In the genomic region with DNA sequence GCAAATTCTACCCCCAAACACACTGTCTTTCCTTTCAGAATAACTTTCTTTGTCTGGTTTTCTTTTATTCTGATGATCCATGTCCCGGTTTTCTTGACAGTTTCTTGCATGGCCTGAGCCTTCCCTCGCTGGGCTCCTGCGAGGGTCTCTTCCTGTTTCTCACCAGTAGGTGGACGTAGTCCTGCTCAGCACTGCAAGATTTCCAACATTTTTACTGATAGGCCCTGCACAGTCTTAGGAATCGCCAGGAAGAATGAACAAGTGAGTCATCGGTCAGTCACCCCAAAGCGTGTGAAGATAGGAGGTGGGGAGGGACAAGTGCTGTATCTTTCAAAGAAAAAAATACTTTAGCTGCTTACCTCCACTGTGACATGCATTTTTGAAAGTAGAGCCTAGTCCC, we compare ENCODE assay signal across 12 cellular contexts. TPM values are rescaled to one million over a fixed set of nuclear protein-coding genes. Genes with fewer than 3 reads are reported as not detected.
DNase-seq lines count a peak whose midpoint lies in the region; ATAC-seq, FAIRE-seq and TF ChIP-seq lines count a peak whose summit lies in the region.
"Had no signal": no experiment of that assay in that cellular context is flagged by ENCODE, and none has a peak within 500 bp of the region (broad histone marks: within the 10 kb centered on the region; RNA-seq: fewer than 3 reads in every experiment).

No MANE protein-coding gene starts in this region.

- H3K4me2 ChIP-seq in HepG2 (ENCODE audit: low read depth, low read length) = no peak overlapping the region
- no peak overlapping the region for H3K4me2 ChIP-seq in hepatocyte

- H4K20me1 ChIP-seq in HepG2 (ENCODE audit: insufficient read depth, low read length) (no peaks in the 10 kb centered on the region), hepatocyte (ENCODE audit: insufficient read depth, poor library complexity, severe bottlenecking) (no peaks in the 10 kb centered on the region)

- H3K4me3 Mint-ChIP-seq in naive thymus-derived CD8-positive, alpha-beta T cell = no peak overlapping the region
- H3K4me3 Mint-ChIP-seq: activated CD4-positive, alpha-beta memory T cell treated with anti-CD3 and anti-CD28 coated beads for 36 hours had no signal

- TF ChIP-seq CTCF in HepG2 (CRISPR knock-in tag; IDR thresholded peaks at IDR 0.05) (no peak), right lobe of liver (IDR thresholded peaks at IDR 0.05) (no peak), hepatocyte (IDR thresholded peaks at IDR 0.05; ENCODE audit: poor library complexity) (peak; percentile 53), GM10248 (IDR thresholded peaks at IDR 0.05; ENCODE audit: control extremely low read depth, extremely low read depth, low read depth, missing control alignments) (no peak)

- WGBS in HepG2 (ENCODE audit: low lambda C conversion rate) = 16% methylated on average over 7 of the region's 7 CpGs
- WGBS in right lobe of liver (ENCODE audit: insufficient coverage, low coverage, low lambda C conversion rate, missing lambda C conversion rate) = 61% methylated on average over 7 of the region's 7 CpGs
- WGBS in hepatocyte (ENCODE audit: low lambda C conversion rate, missing lambda C conversion rate) = 13% methylated on average over 7 of the region's 7 CpGs

- H3K4me1 ChIP-seq in HepG2 (ENCODE audit: insufficient read depth, low read length) = no peaks in the 10 kb centered on the region
- no peaks in the 10 kb centered on the region for H3K4me1 ChIP-seq in right lobe of liver
- H3K4me1 ChIP-seq in hepatocyte (ENCODE audit: insufficient read depth) = no peaks in the 10 kb centered on the region
- H3K4me1 ChIP-seq: right atrium auricular region had no signal

- no peak overlapping the region for H3K9ac ChIP-seq in HepG2 (ENCODE audit: insufficient read depth, low read depth, low read length)

- intact Hi-C loops in HepG2 (cut with micrococcal nuclease; ENCODE audit: unreplicated experiment) (no loop called here), right lobe of liver (cut with DNase I) (no loop called here)

- no TSS peak for BruUV-seq in HepG2 (replicated peaks; lab: Mats Ljungman, UMichigan)

- FAIRE-seq in HepG2 (lab: Jason Lieb, UNC) = no peak

- TF ChIP-seq POLR2A in HepG2 (IDR thresholded peaks at IDR 0.05; ENCODE audit: insufficient read depth in 1 of 2, low read depth in 2 of 2, low read length in 2 of 2) = no peak
- TF ChIP-seq POLR2A in right lobe of liver (IDR thresholded peaks at IDR 0.05) = no peak

- TF ChIP-seq EP300 in HepG2 (IDR thresholded peaks at IDR 0.05; ENCODE audit: low read depth in 2 of 2, low read length in 2 of 2) (no peak), HepG2 (CRISPR knock-in tag; IDR thresholded peaks at IDR 0.05; ENCODE audit: borderline replicate concordance) (no peak)

- no peaks in the 10 kb centered on the region for H3K9me3 ChIP-seq in HepG2 (ENCODE audit: low read length)
- no peaks in the 10 kb centered on the region for H3K9me3 ChIP-seq in right lobe of liver
- no peaks in the 10 kb centered on the region for H3K9me3 ChIP-seq in hepatocyte (ENCODE audit: low read depth)
- H3K9me3 ChIP-seq: right atrium auricular region had no signal

- H3K4me3 ChIP-seq in HepG2 (replicated peaks in 1 of 3; ENCODE audit: insufficient read depth in 1 of 3, low read depth in 2 of 3, low read length in 3 of 3) (no peak overlapping the region), right lobe of liver (no peak overlapping the region), hepatocyte (no peak overlapping the region)
- H3K4me3 ChIP-seq: right atrium auricular region had no signal

- peak; percentile 71 for ATAC-seq in HepG2
- ATAC-seq in right lobe of liver = no peak
- ATAC-seq in naive thymus-derived CD8-positive, alpha-beta T cell = no peak

- H3K9me3 Mint-ChIP-seq in naive thymus-derived CD8-positive, alpha-beta T cell = peaks cover 0 to 2% (median 0%) of the 10 kb centered on the region in 9 donors
- H3K9me3 Mint-ChIP-seq: activated CD4-positive, alpha-beta memory T cell treated with anti-CD3 and anti-CD28 coated beads for 36 hours had no signal

- H3K27ac ChIP-seq in HepG2 (ENCODE audit: extremely low read length, insufficient read depth, low read length) = no peak overlapping the region
- H3K27ac ChIP-seq in right lobe of liver = no peak overlapping the region
- no peak overlapping the region for H3K27ac ChIP-seq in hepatocyte
- H3K27ac ChIP-seq: right atrium auricular region had no signal

- H3K79me2 ChIP-seq in HepG2 (ENCODE audit: insufficient read depth, low read length) (no peaks in the 10 kb centered on the region), hepatocyte (no peaks in the 10 kb centered on the region)

- H3K36me3 ChIP-seq in HepG2 (replicated peaks in 1 of 2; ENCODE audit: control insufficient read depth in 1 of 2, insufficient read depth in 2 of 2, low read length in 2 of 2) (no peaks in the 10 kb centered on the region), right lobe of liver (no peaks in the 10 kb centered on the region), hepatocyte (replicated peaks; ENCODE audit: insufficient read depth, low read depth) (no peaks in the 10 kb centered on the region)
- H3K36me3 ChIP-seq: right atrium auricular region had no signal

- H3K36me3 Mint-ChIP-seq in naive thymus-derived CD8-positive, alpha-beta T cell = no peaks in the 10 kb centered on the region
- H3K36me3 Mint-ChIP-seq: activated CD4-positive, alpha-beta memory T cell treated with anti-CD3 and anti-CD28 coated beads for 36 hours; CD14-positive monocyte had no signal

- H3K4me1 Mint-ChIP-seq in naive thymus-derived CD8-positive, alpha-beta T cell = no peaks in the 10 kb centered on the region
- H3K4me1 Mint-ChIP-seq: CD14-positive monocyte had no signal

- H3K27me3 ChIP-seq in HepG2 (ENCODE audit: control insufficient read depth in 1 of 2, insufficient read depth in 2 of 2, low read length in 2 of 2) (peaks cover 2 to 7% of the 10 kb centered on the region in 2 experiments; a peak in 3 of 5 replicates), right lobe of liver (no peaks in the 10 kb centered on the region), hepatocyte (peaks cover 29% of the 10 kb centered on the region)
- H3K27me3 ChIP-seq: right atrium auricular region had no signal

- H3K27me3 Mint-ChIP-seq in naive thymus-derived CD8-positive, alpha-beta T cell = peaks cover 4 to 50% (median 14%) of the 10 kb centered on the region in 5 donors

- H2AFZ ChIP-seq in HepG2 (ENCODE audit: low read length) = no peak overlapping the region
- no peak overlapping the region for H2AFZ ChIP-seq in hepatocyte

- H3K9me2 ChIP-seq in hepatocyte (replicated peaks; ENCODE audit: insufficient read depth) = no peaks in the 10 kb centered on the region

- POLR2A ChIA-PET in HepG2 (lab: Yijun Ruan, JAX) = no interaction called here
- POLR2A ChIA-PET in GM10248 (lab: Yijun Ruan, JAX) = no interaction called here
- POLR2A ChIA-PET in naive thymus-derived CD8-positive, alpha-beta T cell (lab: Charles Lee) = no interaction called here

- CTCF ChIA-PET in HepG2 (lab: Yijun Ruan, JAX; ENCODE audit: low intra/inter-chr PET ratio, low total read pairs) = no interaction called here
- CTCF ChIA-PET in GM10248 (lab: Yijun Ruan, JAX) = interaction anchor here (1.2 kb wide), 1 partner anchor 27 kb away, joined by 3 read pairs; no protein-coding TSS in a partner anchor

- in situ Hi-C loops in HepG2 (cut with HindIII; ENCODE audit: extremely low pct_ligation_motif_present, low pct_unique_long_range_greater_than_20kb) = no loop called here

- no peak overlapping the region for H3K27ac Mint-ChIP-seq in naive thymus-derived CD8-positive, alpha-beta T cell
- H3K27ac Mint-ChIP-seq: activated CD4-positive, alpha-beta memory T cell treated with anti-CD3 and anti-CD28 coated beads for 36 hours; CD14-positive monocyte had no signal

- DNase-seq in HepG2 (ENCODE audit: low spot score) = no peak
- DNase-seq in right lobe of liver = no peak
- peak; percentile 52 for DNase-seq in SW480 (ENCODE audit: low spot score)
- peak; percentile 68 for DNase-seq in hepatocyte (ENCODE audit: low spot score)
- no peak for DNase-seq in GM10248 (ENCODE audit: extremely low spot score)
- DNase-seq in naive thymus-derived CD8-positive, alpha-beta T cell = no peak
- DNase-seq in pons (ENCODE audit: low spot score) = no peak
- DNase-seq in ureter (ENCODE audit: low spot score) = no peak
- DNase-seq: activated CD4-positive, alpha-beta memory T cell treated with anti-CD3 and anti-CD28 coated beads for 36 hours; stimulated activated CD8-positive, alpha-beta memory T cell treated with anti-CD3 and anti-CD28 coated beads, Interleukin-4, amount 100 ng/mL, for 48 hours had no signal

- TF ChIP-seq RAD21 in HepG2 (CRISPR knock-in tag; IDR thresholded peaks at IDR 0.05) = no peak

TF ChIP-seq in HepG2, 621 proteins besides CTCF, POLR2A, EP300 and RAD21 (continues in another document):
- TF ChIP-seq SATB2 (CRISPR knock-in tag; IDR thresholded peaks at IDR 0.05) (no peak), TCF7 (IDR thresholded peaks at IDR 0.05; ENCODE audit: low read depth) (no peak)

RNA-seq across cellular contexts. Expression of a gene that starts 16.9 kb away (rescaled TPM):
- total RNA-seq in HepG2 (2016; rRNA removed; fragmentation: Illumina TruSeq; extraction: Trizol) = not detected in 2 replicates
- not detected in 2 replicates for total RNA-seq in HepG2 (2016; cell fraction: cytosol; rRNA removed; fragmentation: Illumina TruSeq; extraction: Trizol; ENCODE audit: low read depth)
- total RNA-seq in HepG2 (2016; cell fraction: insoluble cytoplasmic fraction; rRNA removed; fragmentation: Illumina TruSeq; extraction: Trizol) = not detected in 2 replicates
- not detected in 2 replicates for total RNA-seq in HepG2 (2016; cell fraction: membrane; rRNA removed; fragmentation: Illumina TruSeq; extraction: Trizol)
- total RNA-seq in HepG2 (2016; cell fraction: nucleus; rRNA removed; fragmentation: Illumina TruSeq; extraction: Trizol) = not detected in 2 replicates
- polyA plus RNA-seq in HepG2 (2011; rRNA removed) = not detected in 2 replicates
- polyA plus RNA-seq in HepG2 (2011; cell fraction: cytosol; rRNA removed) = not detected in 2 replicates
- polyA plus RNA-seq in HepG2 (2011; cell fraction: nucleus; rRNA removed) = not detected in 2 replicates
- 0.63 and 1.2 TPM in 2 replicates for polyA plus RNA-seq in HepG2 (2012)
- not detected in 2 replicates for polyA plus RNA-seq in HepG2 (2016; cell fraction: cytosol; fragmentation: Illumina TruSeq; extraction: Trizol; ENCODE audit: low read depth)
- polyA plus RNA-seq in HepG2 (2016; cell fraction: insoluble cytoplasmic fraction; fragmentation: Illumina TruSeq; extraction: Trizol; ENCODE audit: low read depth) = not detected in 2 replicates
- not detected in 2 replicates for polyA plus RNA-seq in HepG2 (2016; cell fraction: membrane; fragmentation: Illumina TruSeq; extraction: Trizol; ENCODE audit: low read depth)
- not detected in 2 replicates for polyA plus RNA-seq in HepG2 (2016; cell fraction: nucleus; fragmentation: Illumina TruSeq; extraction: Trizol; ENCODE audit: insufficient read depth, low read depth)
- not detected in 2 replicates for polyA minus RNA-seq in HepG2 (2011; rRNA and poly(A)+ RNA removed; ENCODE audit: low replicate concordance)
- polyA minus RNA-seq in HepG2 (2011; cell fraction: cytosol; rRNA and poly(A)+ RNA removed) = not detected in 2 replicates
- polyA minus RNA-seq in HepG2 (2011; cell fraction: nucleus; rRNA and poly(A)+ RNA removed) = not detected in 2 replicates
- total RNA-seq in right lobe of liver = not detected
- 0.33 TPM in 1 of 2 replicates, not detected in the other for total RNA-seq in hepatocyte
- polyA plus RNA-seq in hepatocyte = 0.86 and 0.91 TPM in 2 replicates
- total RNA-seq in naive thymus-derived CD8-positive, alpha-beta T cell = not detected
- not detected for polyA plus RNA-seq in naive thymus-derived CD8-positive, alpha-beta T cell
- total RNA-seq in ureter = not detected
- total RNA-seq: activated CD4-positive, alpha-beta memory T cell treated with anti-CD3 and anti-CD28 coated beads for 36 hours had no signal
- polyA plus RNA-seq: CD14-positive monocyte had no signal

Comparison
In these comparisons a context has a peak if more than half of its experiments do, and no peak if none do; other contexts are left out.
1. DNase-seq: peak in SW480 (single experiment) and hepatocyte (single experiment); none in HepG2 (single experiment), right lobe of liver (0 of 3), GM10248 (single experiment), naive thymus-derived CD8-positive, alpha-beta T cell (0 of 10), pons (single experiment) and ureter (single experiment).